ENCODE assay signal across 26 cellular contexts in the genomic region with DNA sequence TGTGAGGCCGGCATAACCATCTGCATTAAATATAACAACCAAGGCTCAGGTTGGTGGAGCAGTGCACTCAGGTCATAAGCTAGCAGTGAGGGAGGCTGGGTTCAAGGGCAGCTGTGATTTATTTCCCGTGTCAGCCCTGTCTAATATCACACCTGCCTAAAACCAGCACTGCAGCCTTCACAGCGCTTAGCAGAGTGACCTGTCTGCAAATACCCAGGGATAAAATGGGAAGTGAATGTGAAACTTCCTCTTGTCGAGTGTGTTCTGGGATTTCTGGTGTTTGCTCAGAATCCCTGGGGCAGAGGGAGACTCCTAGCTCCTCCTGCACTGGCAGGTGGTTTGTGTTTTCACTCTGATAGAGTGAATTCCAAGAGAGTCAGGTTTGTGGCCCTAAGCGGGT. TPM values are rescaled to one million over a fixed set of nuclear protein-coding genes. Genes with fewer than 3 reads are reported as not detected.
DNase-seq lines count a peak whose midpoint lies in the region; FAIRE-seq and TF ChIP-seq lines count a peak whose summit lies in the region.
"Had no signal": no experiment of that assay in that cellular context is flagged by ENCODE, and none has a peak within 500 bp of the region (broad histone marks: within the 10 kb centered on the region; RNA-seq: fewer than 3 reads in every experiment).

No MANE protein-coding gene starts in this region.

- peak; percentile 61 for DNase-seq in COLO668 (lab: John Stamatoyannopoulos, UW; ENCODE audit: unreplicated experiment)
- DNase-seq in NCI-H69 (lab: John Stamatoyannopoulos, UW) = peak; percentile 76
- no peak for DNase-seq in keratinocyte (ENCODE audit: low read depth, low spot score)
- DNase-seq in NCI-H748 (lab: John Stamatoyannopoulos, UW; ENCODE audit: unreplicated experiment) = no peak
- DNase-seq in NCI-H1105 treated with DMSO at 0.1 percent for 48 hours (lab: John Stamatoyannopoulos, UW) = no peak
- no peak for DNase-seq in midbrain (lab: John Stamatoyannopoulos, UW)
- DNase-seq: activated CD4-positive, alpha-beta memory T cell treated with anti-CD3 and anti-CD28 coated beads, Interleukin-2, amount 10 ng/mL, durations not matched to agents 7 days and 5 days; activated effector memory CD4-positive, alpha-beta T cell treated with anti-CD3 and anti-CD28 coated beads, Interleukin-2, amount 50 U/mL, for 16 hours; brain microvascular endothelial cell; CD8-positive, alpha-beta memory T cell; DND-41; effector memory CD8-positive, alpha-beta T cell; HFFc6; Kasumi-1; NCI-H1694 treated with DMSO at 0.1 percent for 48 hours; NCI-H226; spleen; stimulated activated CD4-positive, alpha-beta T cell treated with anti-CD3 and anti-CD28 coated beads, Interleukin-4, amount 100 ng/mL, for 24 hours; stimulated activated naive CD8-positive, alpha-beta T cell treated with anti-CD3 and anti-CD28 coated beads, Interleukin-15, Interleukin-2, amounts not matched to agents 100 U/mL and 50 U/mL, for 24 hours had no signal

- H3K27ac ChIP-seq in BLaER1 treated with 17β-estradiol and CSF1 and Interleukin-3, amounts not matched to agents 10 nM and 100 nM = no peak overlapping the region
- no peak overlapping the region for H3K27ac ChIP-seq in keratinocyte (ENCODE audit: control insufficient read depth, insufficient read depth, low read length)
- H3K27ac ChIP-seq: brain microvascular endothelial cell, gastroesophageal sphincter, SK-N-MC, spleen, tibial nerve had no signal

- no peak overlapping the region for H3K9ac ChIP-seq in BLaER1 treated with 17β-estradiol and CSF1 and Interleukin-3, amounts not matched to agents 10 nM and 100 nM
- no peak overlapping the region for H3K9ac ChIP-seq in keratinocyte (ENCODE audit: control insufficient read depth, extremely low read depth, insufficient read depth, low read length)

- H3K79me2 ChIP-seq in keratinocyte (ENCODE audit: control insufficient read depth, insufficient read depth, low read length) = no peaks in the 10 kb centered on the region

- no peak for TF ChIP-seq CTCF in keratinocyte (optimal IDR thresholded peaks at IDR 0.05 in 1 of 3, IDR thresholded peaks at IDR 0.05 in 1 of 3, conservative IDR thresholded peaks at IDR 0.05 in 1 of 3; ENCODE audit: extremely low read depth in 1 of 3, insufficient read depth in 2 of 3, low read length in 3 of 3)

- peaks cover 0 to 11% (median 0%) of the 10 kb centered on the region in 11 experiments; a peak in 7 of 22 replicates for H4K20me1 ChIP-seq in BLaER1 treated with 17β-estradiol and CSF1 and Interleukin-3, amounts not matched to agents 10 nM and 100 nM
- H4K20me1 ChIP-seq in keratinocyte (ENCODE audit: control insufficient read depth, extremely low read depth, insufficient read depth, low read length) = no peaks in the 10 kb centered on the region

- FAIRE-seq in keratinocyte (lab: Jason Lieb, UNC) = no peak
- FAIRE-seq: colon, GM12891, HTR-8/SVneo had no signal

- peaks cover 17 to 35% (median 22%) of the 10 kb centered on the region in 11 experiments; a peak in 21 of 22 replicates for H3K27me3 ChIP-seq in BLaER1 treated with 17β-estradiol and CSF1 and Interleukin-3, amounts not matched to agents 10 nM and 100 nM
- peaks cover 26% of the 10 kb centered on the region for H3K27me3 ChIP-seq in keratinocyte (ENCODE audit: control insufficient read depth, extremely low read depth, insufficient read depth, low read length)

- peaks cover 22 to 38% (median 32%) of the 10 kb centered on the region in 11 experiments; a peak in 21 of 22 replicates for H3K9me3 ChIP-seq in BLaER1 treated with 17β-estradiol and CSF1 and Interleukin-3, amounts not matched to agents 10 nM and 100 nM (replicated peaks in 1 of 11)
- no peaks in the 10 kb centered on the region for H3K9me3 ChIP-seq in keratinocyte (ENCODE audit: control insufficient read depth, low read depth, low read length)
- H3K9me3 ChIP-seq: gastroesophageal sphincter had no signal

- H2AFZ ChIP-seq in keratinocyte (ENCODE audit: control insufficient read depth, low read length) = no peak overlapping the region

- peak overlapping the region; percentile 88 to 98 (median 96) for H3K4me2 ChIP-seq in BLaER1 treated with 17β-estradiol and CSF1 and Interleukin-3, amounts not matched to agents 10 nM and 100 nM
- peak overlapping the region; percentile 19 for H3K4me2 ChIP-seq in keratinocyte (ENCODE audit: control insufficient read depth, extremely low read depth, insufficient read depth, low read depth, low read length)

- H3K36me3 ChIP-seq in BLaER1 treated with 17β-estradiol and CSF1 and Interleukin-3, amounts not matched to agents 10 nM and 100 nM = peaks cover 0 to 5% (median 0%) of the 10 kb centered on the region in 11 experiments; a peak in 4 of 22 replicates
- no peaks in the 10 kb centered on the region for H3K36me3 ChIP-seq in keratinocyte (ENCODE audit: control insufficient read depth in 2 of 2, extremely low read depth in 1 of 2, insufficient read depth in 2 of 2, low read length in 2 of 2)
- H3K36me3 ChIP-seq: brain microvascular endothelial cell had no signal

- H3K4me3 ChIP-seq in BLaER1 treated with 17β-estradiol and CSF1 and Interleukin-3, amounts not matched to agents 10 nM and 100 nM = peak overlapping the region in 1 of 10 experiments; percentile 53; a peak in 1 of 20 replicates
- no peak overlapping the region for H3K4me3 ChIP-seq in keratinocyte (ENCODE audit: control insufficient read depth in 2 of 3, extremely low read depth in 1 of 3, insufficient read depth in 2 of 3, low read depth in 1 of 3, low read length in 3 of 3)
- H3K4me3 ChIP-seq: SK-N-MC had no signal

- dilution Hi-C loops in keratinocyte (cut with MboI; ENCODE audit: extremely low pct_ligation_motif_present, low sequenced_read_pairs) = no loop called here

- no peaks in the 10 kb centered on the region for H3K9me1 ChIP-seq in keratinocyte (ENCODE audit: control insufficient read depth, extremely low read depth, insufficient read depth, low read length)

- peaks cover 17 to 22% (median 20%) of the 10 kb centered on the region in 10 experiments for H3K4me1 ChIP-seq in BLaER1 treated with 17β-estradiol and CSF1 and Interleukin-3, amounts not matched to agents 10 nM and 100 nM
- H3K4me1 ChIP-seq in keratinocyte (ENCODE audit: control insufficient read depth, extremely low read depth, insufficient read depth, low read length) = peaks cover 2% of the 10 kb centered on the region

RNA-seq across cellular contexts. Expression of a gene that starts 57.5 kb away (rescaled TPM):
- 4.0 to 6.2 TPM (median 5.9 TPM) in 3 replicates for polyA plus RNA-seq in keratinocyte
- polyA plus RNA-seq in keratinocyte (2011; ENCODE audit: low read depth) = 10.4 TPM
- 1.7 and 3.3 TPM in 2 replicates for polyA plus RNA-seq in keratinocyte (2011; cell fraction: cytosol; rRNA removed)
- polyA plus RNA-seq in keratinocyte (2011; cell fraction: nucleus; rRNA removed) = 6.0 TPM in 2 replicates
- polyA plus RNA-seq in keratinocyte (2012; ENCODE audit: low replicate concordance) = 3.4 and 3.8 TPM in 2 replicates
- 4.7 to 14.8 TPM (median 13.5 TPM) in 3 replicates for polyA minus RNA-seq in keratinocyte
- polyA minus RNA-seq in keratinocyte (2011; cell fraction: cytosol; rRNA and poly(A)+ RNA removed) = 1.3 TPM
- 8.5 and 15.0 TPM in 2 replicates for polyA minus RNA-seq in keratinocyte (2011; cell fraction: nucleus; rRNA and poly(A)+ RNA removed)

Comparison
In these comparisons a context has a peak if more than half of its experiments do, and no peak if none do; other contexts are left out.
1. DNase-seq: peak in COLO668 (single experiment) and NCI-H69 (single experiment); none in keratinocyte (single experiment), NCI-H748 (single experiment), NCI-H1105 treated with DMSO at 0.1 percent for 48 hours (single experiment) and midbrain (single experiment).